ENCODE assay signal across 14 cellular contexts in the genomic region with DNA sequence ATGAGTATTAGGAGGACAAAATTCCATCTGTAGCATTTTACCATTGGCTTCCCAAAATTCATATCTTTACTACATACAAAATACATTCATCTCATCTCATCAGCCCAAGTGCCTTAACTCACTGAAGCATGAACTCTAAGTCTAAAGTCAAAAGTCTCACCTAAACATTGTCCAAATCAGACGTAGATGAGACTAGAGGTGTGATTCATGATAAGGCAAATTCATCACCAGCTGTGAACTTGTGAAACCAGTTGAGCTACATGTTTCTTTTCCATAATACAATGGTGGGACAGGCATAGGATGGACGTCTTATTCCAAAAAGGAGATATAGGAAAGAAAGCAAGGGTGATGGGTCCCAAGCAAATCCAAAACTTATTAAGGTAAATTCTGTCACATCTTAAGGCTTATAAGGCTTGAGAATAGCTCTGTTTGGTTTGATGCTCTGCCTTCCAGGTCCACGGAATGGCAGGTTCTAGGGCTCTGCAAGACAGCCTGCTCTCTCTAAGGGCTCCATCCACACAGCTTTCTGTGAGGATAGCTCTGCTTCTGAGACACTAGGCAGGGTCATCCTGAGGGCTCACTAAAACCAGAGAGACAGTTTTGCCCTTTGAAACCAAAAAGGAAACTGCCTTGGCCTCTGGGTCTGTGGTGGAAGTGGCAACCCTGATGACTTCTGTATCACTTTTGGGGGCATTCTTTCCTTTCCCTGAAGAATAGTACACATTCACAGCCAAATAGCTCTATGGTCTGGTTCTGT. TPM values are rescaled to one million over a fixed set of nuclear protein-coding genes. Genes with fewer than 3 reads are reported as not detected.
DNase-seq lines count a peak whose midpoint lies in the region; ATAC-seq and TF ChIP-seq lines count a peak whose summit lies in the region.
"Had no signal": no experiment of that assay in that cellular context is flagged by ENCODE, and none has a peak within 500 bp of the region (broad histone marks: within the 10 kb centered on the region; RNA-seq: fewer than 3 reads in every experiment).

No MANE protein-coding gene starts in this region.

- intact Hi-C loops in left colon (cut with DNase I, micrococcal nuclease): loop anchor here in 1 of 2 donors (10.0 kb wide), 1 partner anchor 154 kb away; the partner anchor contains the start of gene GCG

- H3K27me3 Mint-ChIP-seq in activated T-cell treated with anti-CD3 and anti-CD28 coated beads, Interleukin-2, amount 50 U/mL, for 24 hours: no peaks in the 10 kb centered on the region
- H3K27me3 Mint-ChIP-seq in stimulated activated naive CD8-positive, alpha-beta T cell treated with anti-CD3 and anti-CD28 coated beads, Interleukin-15, Interleukin-2, amounts not matched to agents 100 ng/mL and 50 ng/mL, for 24 hours: no peaks in the 10 kb centered on the region
- H3K27me3 Mint-ChIP-seq: activated CD4-positive, alpha-beta memory T cell treated with anti-CD3 and anti-CD28 coated beads for 36 hours had no signal

- no peak overlapping the region for H3K4me3 Mint-ChIP-seq in activated T-cell treated with anti-CD3 and anti-CD28 coated beads, Interleukin-2, amount 50 U/mL, for 24 hours
- no peak overlapping the region for H3K4me3 Mint-ChIP-seq in stimulated activated naive CD8-positive, alpha-beta T cell treated with anti-CD3 and anti-CD28 coated beads, Interleukin-15, Interleukin-2, amounts not matched to agents 100 ng/mL and 50 ng/mL, for 24 hours
- H3K4me3 Mint-ChIP-seq: activated CD4-positive, alpha-beta memory T cell treated with anti-CD3 and anti-CD28 coated beads for 36 hours; endodermal cell had no signal

- H3K9me3 Mint-ChIP-seq in activated T-cell treated with anti-CD3 and anti-CD28 coated beads, Interleukin-2, amount 50 U/mL, for 24 hours: no peaks in the 10 kb centered on the region
- no peaks in the 10 kb centered on the region for H3K9me3 Mint-ChIP-seq in stimulated activated naive CD8-positive, alpha-beta T cell treated with anti-CD3 and anti-CD28 coated beads, Interleukin-15, Interleukin-2, amounts not matched to agents 100 ng/mL and 50 ng/mL, for 24 hours
- H3K9me3 Mint-ChIP-seq: activated CD4-positive, alpha-beta memory T cell treated with anti-CD3 and anti-CD28 coated beads for 36 hours; endodermal cell had no signal

- no peak for TF ChIP-seq CTCF in RWPE1 (conservative IDR thresholded peaks at IDR 0.05; ENCODE audit: low read depth)

- ATAC-seq in HG02678 (IDR thresholded peaks at IDR 0.05; ENCODE audit: unreplicated experiment): peak; percentile 56
- ATAC-seq in HG02870 (IDR thresholded peaks at IDR 0.05; ENCODE audit: unreplicated experiment): no peak
- ATAC-seq in left colon: no peak
- ATAC-seq: SK-N-SH treated with all-trans-retinoic acid at 6 μM for 48 hours had no signal

- H3K27ac Mint-ChIP-seq in activated T-cell treated with anti-CD3 and anti-CD28 coated beads, Interleukin-2, amount 50 U/mL, for 24 hours: peak overlapping the region; percentile 34
- H3K27ac Mint-ChIP-seq in stimulated activated naive CD8-positive, alpha-beta T cell treated with anti-CD3 and anti-CD28 coated beads, Interleukin-15, Interleukin-2, amounts not matched to agents 100 ng/mL and 50 ng/mL, for 24 hours: peak overlapping the region; percentile 61
- H3K27ac Mint-ChIP-seq: activated CD4-positive, alpha-beta memory T cell treated with anti-CD3 and anti-CD28 coated beads for 36 hours; endodermal cell had no signal

- POLR2A ChIA-PET in RWPE1 (lab: Yijun Ruan, JAX; ENCODE audit: low non-redundant PET): no interaction called here

- H3K4me1 Mint-ChIP-seq in activated T-cell treated with anti-CD3 and anti-CD28 coated beads, Interleukin-2, amount 50 U/mL, for 24 hours (ENCODE audit: low read depth): peaks cover 48% of the 10 kb centered on the region
- peaks cover 41% of the 10 kb centered on the region for H3K4me1 Mint-ChIP-seq in stimulated activated naive CD8-positive, alpha-beta T cell treated with anti-CD3 and anti-CD28 coated beads, Interleukin-15, Interleukin-2, amounts not matched to agents 100 ng/mL and 50 ng/mL, for 24 hours (ENCODE audit: low read depth)
- H3K4me1 Mint-ChIP-seq: endodermal cell had no signal

- CTCF ChIA-PET in RWPE1 (lab: Yijun Ruan, JAX): interaction anchor here (0.6 kb wide), 1 partner anchor 87 kb away, joined by 3 read pairs; no protein-coding TSS in a partner anchor

- no peak overlapping the region for H3K27ac ChIP-seq in RWPE1
- H3K27ac ChIP-seq: adrenal gland had no signal

- peaks cover 46% of the 10 kb centered on the region for H3K36me3 Mint-ChIP-seq in activated T-cell treated with anti-CD3 and anti-CD28 coated beads, Interleukin-2, amount 50 U/mL, for 24 hours (ENCODE audit: low read depth)
- peaks cover 32% of the 10 kb centered on the region for H3K36me3 Mint-ChIP-seq in stimulated activated naive CD8-positive, alpha-beta T cell treated with anti-CD3 and anti-CD28 coated beads, Interleukin-15, Interleukin-2, amounts not matched to agents 100 ng/mL and 50 ng/mL, for 24 hours (ENCODE audit: low read depth)

- DNase-seq in activated T-cell treated with anti-CD3 and anti-CD28 coated beads, Interleukin-2, amount 50 U/mL, for 24 hours: no peak
- DNase-seq in activated T-cell treated with anti-CD3 and anti-CD28 coated beads for 4 hours (no peak), RWPE1 (ENCODE audit: low spot score) (peak; percentile 29), Ammon's horn (ENCODE audit: low spot score) (no peak), left colon (no peak)
- DNase-seq: activated CD4-positive, alpha-beta memory T cell treated with anti-CD3 and anti-CD28 coated beads for 36 hours; adrenal gland; endodermal cell; hippocampal formation; NCI-H526 had no signal

RNA-seq across cellular contexts. Expression of gene IFIH1, which starts 9.6 kb away (rescaled TPM):
- 10 to 100 TPM; 19.1 to 20.0 TPM for total RNA-seq in left colon

RNA-seq across cellular contexts. Expression of gene GCA, which starts 35.0 kb away (rescaled TPM):
- 10 to 100 TPM; 25.6 to 28.1 TPM for total RNA-seq in left colon
